In genomic region chr7:103154042-103154441, GRCh38 we compare ENCODE assay signal across 21 cellular contexts.
"Had no signal": no experiment of that assay in that cellular context is flagged by ENCODE, and none has a peak within 500 bp of the region (broad histone marks: within the 10 kb centered on the region; RNA-seq: fewer than 3 reads in every experiment).

No MANE protein-coding gene starts in this region.

- H3K9me3 ChIP-seq: adrenal gland, ascending aorta, left lung, thyroid gland, upper lobe of right lung had no signal

- H3K27me3 ChIP-seq: adrenal gland, ascending aorta, brain microvascular endothelial cell, hepatocyte, left lung, thyroid gland, upper lobe of right lung had no signal

- H3K27ac ChIP-seq: adrenal gland, ascending aorta, brain microvascular endothelial cell, hepatocyte, left lung, thyroid gland, upper lobe of right lung had no signal

- ATAC-seq: activated T-cell treated with anti-CD3 and anti-CD28 coated beads, Interleukin-2, amount 50 U/mL, for 4 hours; esophagus mucosa; left lung; naive thymus-derived CD8-positive, alpha-beta T cell; upper lobe of right lung had no signal

- H3K36me3 ChIP-seq: adrenal gland, ascending aorta, brain microvascular endothelial cell, left lung, thyroid gland, upper lobe of right lung had no signal

- H3K4me1 ChIP-seq: adrenal gland, ascending aorta, upper lobe of right lung had no signal

- DNase-seq: activated CD8-positive, alpha-beta memory T cell treated with anti-CD3 and anti-CD28 coated beads, Interleukin-2, amount 50 U/mL, for 48 hours; activated naive CD4-positive, alpha-beta T cell; activated T-cell treated with anti-CD3 and anti-CD28 coated beads, Interleukin-2, amount 50 U/mL, for 4 hours; adrenal gland; brain microvascular endothelial cell; caudate nucleus; dermis blood vessel endothelial cell; effector CD8-positive, alpha-beta T cell; foreskin melanocyte; glutamatergic neuron; immature natural killer cell; left lung; naive thymus-derived CD8-positive, alpha-beta T cell; retina; stimulated activated CD4-positive, alpha-beta T cell treated with anti-CD3 and anti-CD28 coated beads, Interleukin-4, amount 100 ng/mL, for 1 hour; substantia nigra; thyroid gland; upper lobe of right lung had no signal

- H3K4me3 ChIP-seq: adrenal gland, ascending aorta, hepatocyte, left lung, thyroid gland, upper lobe of right lung had no signal
